In the genomic region with DNA sequence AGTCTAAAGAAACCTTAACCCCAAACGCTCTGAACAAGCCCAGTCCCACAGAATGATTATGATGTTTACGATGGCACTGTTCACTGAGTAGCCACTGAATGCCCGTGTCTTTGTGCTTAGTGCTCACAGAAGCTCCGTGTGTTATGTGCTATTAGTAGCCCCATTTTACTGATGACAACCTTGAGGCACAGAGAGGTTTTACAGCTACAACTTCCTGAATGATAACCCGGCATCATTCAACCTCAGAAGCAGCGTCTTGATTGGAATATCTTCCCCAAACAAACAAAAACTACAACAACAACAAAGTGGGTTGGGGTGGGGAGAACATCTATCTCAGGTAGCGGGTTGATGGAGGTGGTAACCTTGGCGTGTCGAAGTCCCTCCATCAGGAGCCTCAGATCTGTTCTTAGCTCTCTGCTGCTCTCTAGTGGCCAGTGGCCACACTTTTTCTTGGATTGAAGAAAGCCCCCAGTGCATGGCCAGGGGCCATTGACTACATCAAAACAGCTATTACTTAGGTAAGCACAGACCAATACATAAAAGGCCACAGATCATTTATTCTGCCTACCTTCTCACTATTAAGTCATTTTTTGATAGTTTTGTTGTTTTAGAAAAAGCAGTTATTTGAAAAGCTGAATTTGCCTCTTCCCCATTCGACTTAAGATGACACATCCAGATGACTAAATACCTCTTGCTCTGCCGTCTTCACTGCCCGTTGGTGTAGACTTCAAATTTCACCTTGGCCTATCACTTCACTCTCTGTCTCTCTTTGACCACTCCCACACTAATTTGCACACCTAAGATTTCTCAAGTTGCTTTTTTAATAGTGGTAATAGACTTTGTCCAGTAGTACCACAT, we compare ENCODE assay signal across 9 cellular contexts.
DNase-seq lines count a peak whose midpoint lies in the region; ATAC-seq, FAIRE-seq and TF ChIP-seq lines count a peak whose summit lies in the region.
"Had no signal": no experiment of that assay in that cellular context is flagged by ENCODE, and none has a peak within 500 bp of the region (broad histone marks: within the 10 kb centered on the region; RNA-seq: fewer than 3 reads in every experiment).

No MANE protein-coding gene starts in this region.

- no peaks in the 10 kb centered on the region for H3K36me3 Mint-ChIP-seq in Caco-2 (ENCODE audit: insufficient read depth, unreplicated experiment)
- H3K36me3 Mint-ChIP-seq in activated naive CD4-positive, alpha-beta T cell treated with anti-CD3 and anti-CD28 coated beads for 36 hours (ENCODE audit: low read depth) = no peaks in the 10 kb centered on the region

- H3K4me1 ChIP-seq in Caco-2 = no peaks in the 10 kb centered on the region
- H3K4me1 ChIP-seq in small intestine (ENCODE audit: control insufficient read depth in 2 of 2, insufficient read depth in 1 of 2, low read depth in 1 of 2, low read length in 1 of 2) = no peaks in the 10 kb centered on the region

- POLR2A ChIA-PET in Caco-2 (lab: Charles Lee) = interaction anchor here (0.6 kb wide), 1 partner anchor 265 kb away, joined by 3 read pairs; no protein-coding TSS in a partner anchor

- no peaks in the 10 kb centered on the region for H3K4me1 Mint-ChIP-seq in Caco-2 (ENCODE audit: low read depth, unreplicated experiment)
- no peaks in the 10 kb centered on the region for H3K4me1 Mint-ChIP-seq in activated naive CD4-positive, alpha-beta T cell treated with anti-CD3 and anti-CD28 coated beads for 36 hours (ENCODE audit: low read depth)

- peak; percentile 72 to 73 for TF ChIP-seq CTCF in Caco-2 (IDR thresholded peaks at IDR 0.05; ENCODE audit: insufficient read depth in 1 of 2, low read depth in 1 of 2, low read length in 1 of 2, severe bottlenecking in 1 of 2, unreplicated experiment in 1 of 2)

- no peaks in the 10 kb centered on the region for H3K9me3 Mint-ChIP-seq in Caco-2 (ENCODE audit: unreplicated experiment)
- H3K9me3 Mint-ChIP-seq in activated naive CD4-positive, alpha-beta T cell treated with anti-CD3 and anti-CD28 coated beads for 36 hours = peaks cover 8% of the 10 kb centered on the region

- intact Hi-C loops in Caco-2 (cut with micrococcal nuclease; ENCODE audit: unreplicated experiment) = loop anchor here (1.0 to 10.0 kb wide), 3 partner anchors 280 to 651 kb away; no protein-coding TSS in a partner anchor
- intact Hi-C loops in activated naive CD4-positive, alpha-beta T cell treated with anti-CD3 and anti-CD28 coated beads for 36 hours (cut with micrococcal nuclease) = no loop called here
- intact Hi-C loops in left cardiac atrium (cut with DNase I) = no loop called here

- no peak overlapping the region for H3K4me3 Mint-ChIP-seq in Caco-2 (ENCODE audit: unreplicated experiment)
- H3K4me3 Mint-ChIP-seq in activated naive CD4-positive, alpha-beta T cell treated with anti-CD3 and anti-CD28 coated beads for 36 hours = no peak overlapping the region

- no peak for FAIRE-seq in small intestine (lab: Jason Lieb, UNC)
- FAIRE-seq: TTC549 had no signal

- ATAC-seq in GM18873 (IDR thresholded peaks at IDR 0.05; ENCODE audit: low FRiP score, unreplicated experiment) = peak; percentile 72
- peak; percentile 81 for ATAC-seq in HG03103 (IDR thresholded peaks at IDR 0.05; ENCODE audit: low read depth, unreplicated experiment)
- ATAC-seq in left cardiac atrium = peak in 1 of 2 donors; percentile 70

- WGBS in small intestine, 3 donors = 53 to 60% (median 55%) methylated on average over 12 of the region's 12 CpGs

- no peak overlapping the region for H3K27ac ChIP-seq in small intestine (ENCODE audit: low read depth in 1 of 2, low read length in 1 of 2)

- no TSS peak for BruUV-seq in Caco-2 (replicated peaks; lab: Mats Ljungman, UMichigan)

- peaks cover 2% of the 10 kb centered on the region for H3K27me3 Mint-ChIP-seq in Caco-2 (ENCODE audit: insufficient read depth, unreplicated experiment)
- H3K27me3 Mint-ChIP-seq in activated naive CD4-positive, alpha-beta T cell treated with anti-CD3 and anti-CD28 coated beads for 36 hours (ENCODE audit: low read depth) = peaks cover 8% of the 10 kb centered on the region

- H3K36me3 ChIP-seq in Caco-2 (ENCODE audit: control insufficient read depth, insufficient read depth, low read length) = no peaks in the 10 kb centered on the region
- no peaks in the 10 kb centered on the region for H3K36me3 ChIP-seq in small intestine (ENCODE audit: control insufficient read depth in 2 of 2, insufficient read depth in 2 of 2, low read length in 2 of 2)

- H3K9me3 ChIP-seq in Caco-2 (no peaks in the 10 kb centered on the region), small intestine (ENCODE audit: control insufficient read depth, low read depth) (no peaks in the 10 kb centered on the region)

- CTCF ChIA-PET in Caco-2 (lab: Charles Lee) = interaction anchor here (0.7 to 1.1 kb wide), 2 partner anchors 20 to 94 kb away, joined by 3 read pairs; no protein-coding TSS in a partner anchor
- CTCF ChIA-PET in activated naive CD4-positive, alpha-beta T cell treated with anti-CD3 and anti-CD28 coated beads for 36 hours (lab: Charles Lee) = interaction anchor here (0.6 to 1.2 kb wide), 3 partner anchors 18 to 632 kb away, joined by 3 read pairs; no protein-coding TSS in a partner anchor

- H3K4me3 ChIP-seq in Caco-2 (ENCODE audit: low read depth, low read length) = no peak overlapping the region
- H3K4me3 ChIP-seq in small intestine (ENCODE audit: low read depth in 1 of 2, low read length in 2 of 2) = no peak overlapping the region

- no peaks in the 10 kb centered on the region for H3K27me3 ChIP-seq in Caco-2 (replicated peaks; ENCODE audit: control insufficient read depth, insufficient read depth, low read length)
- H3K27me3 ChIP-seq in small intestine (ENCODE audit: control insufficient read depth in 2 of 2, insufficient read depth in 2 of 2, low read length in 2 of 2) = no peaks in the 10 kb centered on the region

- DNase-seq in Caco-2 = peak; percentile 62 to 69
- DNase-seq in NCI-H460 (ENCODE audit: extremely low read depth, low read depth) = peak; percentile 59
- peak; percentile 62 for DNase-seq in activated naive CD4-positive, alpha-beta T cell treated with anti-CD3 and anti-CD28 coated beads for 36 hours
- DNase-seq in left cardiac atrium = peak; percentile 50
- DNase-seq in small intestine = peak; percentile 1
- DNase-seq in stimulated activated naive CD4-positive, alpha-beta T cell (lab: John Stamatoyannopoulos, UW) = no peak

- H3K27ac Mint-ChIP-seq in Caco-2 (ENCODE audit: unreplicated experiment) = no peak overlapping the region
- no peak overlapping the region for H3K27ac Mint-ChIP-seq in activated naive CD4-positive, alpha-beta T cell treated with anti-CD3 and anti-CD28 coated beads for 36 hours

Comparison
In these comparisons a context has a peak if more than half of its experiments do, and no peak if none do; other contexts are left out.
1. DNase-seq: peak in Caco-2 (2 of 2), NCI-H460 (single experiment), activated naive CD4-positive, alpha-beta T cell treated with anti-CD3 and anti-CD28 coated beads for 36 hours (single experiment), left cardiac atrium (single experiment) and small intestine (single experiment); none in stimulated activated naive CD4-positive, alpha-beta T cell (0 of 6).